ENCODE assay signal across 1 cellular context in genomic region chr18:4319738-4320677, GRCh38.
TF ChIP-seq lines count a peak whose summit lies in the region.

No MANE protein-coding gene starts in this region.

TF ChIP-seq in GM23338, 12 proteins besides CTCF, POLR2A, EP300 and RAD21 (continued from another document):
- TF ChIP-seq ZNF462 (CRISPR knock-in tag; IDR thresholded peaks at IDR 0.05) (no peak), JUNB (IDR thresholded peaks at IDR 0.05; ENCODE audit: unreplicated experiment) (no peak), EZH2phosphoT487 (IDR thresholded peaks at IDR 0.05; ENCODE audit: unreplicated experiment) (no peak), NANOG (IDR thresholded peaks at IDR 0.05; ENCODE audit: borderline replicate concordance) (no peak), ZNF114 (CRISPR knock-in tag; IDR thresholded peaks at IDR 0.05) (no peak), EZH2 (IDR thresholded peaks at IDR 0.05; ENCODE audit: low read depth, unreplicated experiment) (no peak), POLR2AphosphoS5 (IDR thresholded peaks at IDR 0.05; ENCODE audit: low read depth) (no peak)
